ENCODE assay signal across 8 cellular contexts in genomic region chr5:88884435-88884877, GRCh38. TPM values are rescaled to one million over a fixed set of nuclear protein-coding genes. Genes with fewer than 3 reads are reported as not detected.
DNase-seq lines count a peak whose midpoint lies in the region; ATAC-seq, FAIRE-seq and TF ChIP-seq lines count a peak whose summit lies in the region.

No MANE protein-coding gene starts in this region.

- DNase-seq in bronchial epithelial cell (ENCODE audit: low read depth) = peak; percentile 18
- no peak for DNase-seq in mucosa of descending colon
- no peak for DNase-seq in GM12892 (ENCODE audit: insufficient read length)
- DNase-seq in NCI-H524 treated with DMSO at 0.1 percent for 48 hours (lab: John Stamatoyannopoulos, UW) = no peak
- DNase-seq in SW480 (ENCODE audit: low spot score) = no peak

- TF ChIP-seq CTCF in KMS-11 (conservative IDR thresholded peaks at IDR 0.05; ENCODE audit: low read depth, low read length) (no peak), bronchial epithelial cell (IDR thresholded peaks at IDR 0.05; ENCODE audit: insufficient read depth, low read length, severe bottlenecking) (no peak), mucosa of descending colon (IDR thresholded peaks at IDR 0.05) (no peak)

- peaks cover 30% of the 10 kb centered on the region for H4K20me1 ChIP-seq in BLaER1
- 0 out of 2 replicates have a peak, but pooled peaks cover 3% of the 10 kb centered on the region for H4K20me1 ChIP-seq in KMS-11 (ENCODE audit: insufficient read depth)

- H3K4me1 ChIP-seq in BLaER1 (peaks cover 42% of the 10 kb centered on the region), KMS-11 (ENCODE audit: low read depth, poor library complexity, severe bottlenecking) (peaks cover 31% of the 10 kb centered on the region), mucosa of descending colon (ENCODE audit: low read depth) (peaks cover 14% of the 10 kb centered on the region)

- ATAC-seq in mucosa of descending colon = no peak
- no peak for ATAC-seq in esophagus mucosa

- TF ChIP-seq POLR2A in GM12892 (IDR thresholded peaks at IDR 0.05; ENCODE audit: low read depth, low read length) = no peak

- H3K9me3 ChIP-seq in BLaER1 = no peaks in the 10 kb centered on the region
- no peaks in the 10 kb centered on the region for H3K9me3 ChIP-seq in mucosa of descending colon

- H3K27me3 ChIP-seq in BLaER1 (no peaks in the 10 kb centered on the region), KMS-11 (ENCODE audit: insufficient read depth, low read depth) (no peaks in the 10 kb centered on the region), bronchial epithelial cell (ENCODE audit: control insufficient read depth, insufficient read depth, low read length) (no peaks in the 10 kb centered on the region)

- FAIRE-seq in bronchial epithelial cell (lab: Jason Lieb, UNC) = no peak
- FAIRE-seq in GM12892 (lab: Jason Lieb, UNC) = no peak

- 0 out of 2 replicates have a peak, but pooled peaks cover 5% of the 10 kb centered on the region for H3K79me2 ChIP-seq in KMS-11 (ENCODE audit: insufficient read depth, low read depth)

- H3K4me2 ChIP-seq in BLaER1 (peak overlapping the region; percentile 82), KMS-11 (peak overlapping the region; percentile 73)

- H3K4me3 ChIP-seq in BLaER1 (peak overlapping the region; percentile 86), KMS-11 (IDR thresholded peaks at IDR 0.05; ENCODE audit: insufficient read depth, low read depth, low read length) (no peak overlapping the region), bronchial epithelial cell (ENCODE audit: low read depth, low read length) (peak overlapping the region; percentile 45), mucosa of descending colon (peak overlapping the region; percentile 18)

- 0 out of 2 replicates have a peak, but pooled peaks cover 5% of the 10 kb centered on the region for H3K36me3 ChIP-seq in BLaER1
- no peaks in the 10 kb centered on the region for H3K36me3 ChIP-seq in KMS-11 (ENCODE audit: insufficient read depth)
- no peaks in the 10 kb centered on the region for H3K36me3 ChIP-seq in bronchial epithelial cell (ENCODE audit: control insufficient read depth, insufficient read depth, low read length)
- no peaks in the 10 kb centered on the region for H3K36me3 ChIP-seq in mucosa of descending colon (ENCODE audit: low read depth)

- H3K27ac ChIP-seq in BLaER1 (peak overlapping the region; percentile 93), KMS-11 (no peak overlapping the region)

- H3K9ac ChIP-seq in BLaER1 (peak overlapping the region; percentile 93), KMS-11 (peak overlapping the region; percentile 55; the same call in 1 of the 2 replicates)

- intact Hi-C loops in mucosa of descending colon (cut with DNase I, micrococcal nuclease) = loop anchor here in 1 of 2 donors (10.0 kb wide), 1 partner anchor 60 kb away; no protein-coding TSS in a partner anchor

- peak overlapping the region; percentile 82 for H2AFZ ChIP-seq in KMS-11 (ENCODE audit: low read depth)

RNA-seq across cellular contexts. Expression of gene MEF2C, which starts 1.5 kb away (rescaled TPM):
- total RNA-seq in bronchial epithelial cell (under 0.01 and 0.26 TPM in 2 replicates), mucosa of descending colon (10 to 100 TPM; 19.3 to 44.0 (median 32.6) TPM), esophagus mucosa (4.5 TPM)
- polyA plus RNA-seq in GM12892 (2012; ENCODE audit: missing spikeins) = 207 TPM
